30 cellular contexts compared by ENCODE assay signal in genomic region chrX:127762663-127763062, GRCh38.
DNase-seq lines count a peak whose midpoint lies in the region; ATAC-seq, FAIRE-seq and TF ChIP-seq lines count a peak whose summit lies in the region.
"Had no signal": no experiment of that assay in that cellular context is flagged by ENCODE, and none has a peak within 500 bp of the region (broad histone marks: within the 10 kb centered on the region; RNA-seq: fewer than 3 reads in every experiment).

No MANE protein-coding gene starts in this region.

- H3K9me3 ChIP-seq in endothelial cell of umbilical vein (replicated peaks; ENCODE audit: control insufficient read depth, insufficient read depth, low read length) (no peaks in the 10 kb centered on the region), neural cell (ENCODE audit: low read length) (no peaks in the 10 kb centered on the region)
- H3K9me3 ChIP-seq: A549; BE2C; BLaER1; BLaER1 treated with 17β-estradiol and CSF1 and Interleukin-3, amounts not matched to agents 10 nM and 100 nM; Caco-2 had no signal

- BruUV-seq in endothelial cell of umbilical vein (replicated peaks; lab: Mats Ljungman, UMichigan), result no TSS peak

- H3K79me2 ChIP-seq in endothelial cell of umbilical vein (ENCODE audit: control insufficient read depth, insufficient read depth, low read length), result no peaks in the 10 kb centered on the region
- no peaks in the 10 kb centered on the region for H3K79me2 ChIP-seq in neural cell (replicated peaks; ENCODE audit: insufficient read depth, low read length)

- TF ChIP-seq POLR2A in endothelial cell of umbilical vein (IDR thresholded peaks at IDR 0.05; ENCODE audit: low read depth, low read length), result no peak

- no peaks in the 10 kb centered on the region for H3K4me1 ChIP-seq in endothelial cell of umbilical vein (ENCODE audit: control insufficient read depth, extremely low read depth, insufficient read depth, low read length)
- H3K4me1 ChIP-seq: A549; BE2C; BLaER1; BLaER1 treated with 17β-estradiol and CSF1 and Interleukin-3, amounts not matched to agents 10 nM and 100 nM; Caco-2 had no signal

- TF ChIP-seq CTCF in endothelial cell of umbilical vein (IDR thresholded peaks at IDR 0.05; ENCODE audit: extremely low read depth in 1 of 2, insufficient read depth in 1 of 2, low read depth in 1 of 2, low read length in 2 of 2) (no peak), neural cell (IDR thresholded peaks at IDR 0.05; ENCODE audit: poor library complexity, severe bottlenecking) (no peak)

- dilution Hi-C loops in endothelial cell of umbilical vein (cut with MboI; ENCODE audit: extremely low pct_ligation_motif_present, low sequenced_read_pairs), result no loop called here

- H3K9me2 ChIP-seq in neural cell (ENCODE audit: insufficient read depth, low read length), result no peaks in the 10 kb centered on the region

- H3K36me3 ChIP-seq in endothelial cell of umbilical vein (ENCODE audit: control insufficient read depth in 2 of 2, extremely low read depth in 1 of 2, insufficient read depth in 2 of 2, low read length in 2 of 2) (no peaks in the 10 kb centered on the region), neural cell (ENCODE audit: insufficient read depth, low read length) (no peaks in the 10 kb centered on the region)
- H3K36me3 ChIP-seq: BE2C; BLaER1; BLaER1 treated with 17β-estradiol and CSF1 and Interleukin-3, amounts not matched to agents 10 nM and 100 nM had no signal

- H3K27me3 ChIP-seq in endothelial cell of umbilical vein (ENCODE audit: control insufficient read depth in 2 of 2, insufficient read depth in 2 of 2, low read length in 2 of 2) (no peaks in the 10 kb centered on the region), neural cell (ENCODE audit: insufficient read depth, low read depth, low read length) (no peaks in the 10 kb centered on the region)
- H3K27me3 ChIP-seq: BE2C had no signal

- H3K27ac ChIP-seq in endothelial cell of umbilical vein (ENCODE audit: insufficient read depth, low read depth, low read length), result no peak overlapping the region
- no peak overlapping the region for H3K27ac ChIP-seq in neural cell (ENCODE audit: low read length)
- H3K27ac ChIP-seq: 22Rv1; A549; BLaER1; BLaER1 treated with 17β-estradiol and CSF1 and Interleukin-3, amounts not matched to agents 10 nM and 100 nM; C4-2B had no signal

- H3K4me2 ChIP-seq in endothelial cell of umbilical vein (ENCODE audit: insufficient read depth, low read length), result no peak overlapping the region
- H3K4me2 ChIP-seq in neural cell (ENCODE audit: low read length), result no peak overlapping the region
- H3K4me2 ChIP-seq: A549; BLaER1; BLaER1 treated with 17β-estradiol and CSF1 and Interleukin-3, amounts not matched to agents 10 nM and 100 nM had no signal

- DNase-seq in endothelial cell of umbilical vein (ENCODE audit: low read depth, low spot score) (no peak), sciatic nerve (ENCODE audit: low spot score) (no peak)
- DNase-seq: 8988T; ACHN; AML-193; BE2C; C1 segment of cervical spinal cord; Caco-2; Calu3; CD4-positive, alpha-beta memory T cell; CD4-positive, alpha-beta T cell; CD4-positive, CD25-positive, alpha-beta regulatory T cell; CD8-positive, alpha-beta memory T cell; CD8-positive, alpha-beta T cell; COR-L47; DMS 273 treated with DMSO at 0.1 percent for 48 hours; DMS153; DMS53; DMS79; DMS79 treated with DMSO at 0.1 percent for 48 hours; DND-41; EL had no signal

- TF ChIP-seq EP300 in neural cell (conservative IDR thresholded peaks at IDR 0.05; ENCODE audit: poor library complexity, severe bottlenecking), result peak; percentile 87

- H2AFZ ChIP-seq in endothelial cell of umbilical vein (ENCODE audit: low read depth, low read length), result no peak overlapping the region
- H2AFZ ChIP-seq in neural cell (ENCODE audit: low read depth, low read length), result no peak overlapping the region

- ATAC-seq in sciatic nerve, result no peak
- ATAC-seq in GM18868 (IDR thresholded peaks at IDR 0.05; ENCODE audit: unreplicated experiment), result no peak
- ATAC-seq: A549; CD8-positive, alpha-beta T cell had no signal

- peak; percentile 55 for FAIRE-seq in endothelial cell of umbilical vein (lab: Jason Lieb, UNC)
- FAIRE-seq: A549, D721Med had no signal

- no peak for TF ChIP-seq RAD21 in neural cell (conservative IDR thresholded peaks at IDR 0.05)

- H3K9ac ChIP-seq in endothelial cell of umbilical vein (replicated peaks; ENCODE audit: extremely low read depth, insufficient read depth, low read length), result no peak overlapping the region
- H3K9ac ChIP-seq in neural cell (ENCODE audit: low read length), result no peak overlapping the region
- H3K9ac ChIP-seq: BLaER1; BLaER1 treated with 17β-estradiol and CSF1 and Interleukin-3, amounts not matched to agents 10 nM and 100 nM had no signal

- CTCF ChIA-PET in endothelial cell of umbilical vein (lab: Charles Lee), result no interaction called here

- no peaks in the 10 kb centered on the region for H4K20me1 ChIP-seq in endothelial cell of umbilical vein (replicated peaks; ENCODE audit: control insufficient read depth, extremely low read depth, insufficient read depth, low read length)
- H4K20me1 ChIP-seq in neural cell (ENCODE audit: insufficient read depth), result no peaks in the 10 kb centered on the region

- no peaks in the 10 kb centered on the region for H3K9me1 ChIP-seq in endothelial cell of umbilical vein (replicated peaks; ENCODE audit: control insufficient read depth, extremely low read depth, insufficient read depth, low read length)

- POLR2A ChIA-PET in endothelial cell of umbilical vein (lab: Charles Lee), result no interaction called here

- H3F3A ChIP-seq in neural cell (ENCODE audit: insufficient read depth, low read length, poor library complexity, severe bottlenecking), result no peaks in the 10 kb centered on the region

- H3K4me3 ChIP-seq in endothelial cell of umbilical vein (replicated peaks in 1 of 3; ENCODE audit: insufficient read depth in 1 of 3, low read depth in 1 of 3, low read length in 3 of 3) (no peak overlapping the region), neural cell (ENCODE audit: low read length) (no peak overlapping the region)
- H3K4me3 ChIP-seq: A549; BLaER1; BLaER1 treated with 17β-estradiol and CSF1 and Interleukin-3, amounts not matched to agents 10 nM and 100 nM had no signal

- intact Hi-C loops in endothelial cell of umbilical vein (cut with micrococcal nuclease) (no loop called here), sciatic nerve (cut with DNase I) (no loop called here)

TF ChIP-seq in endothelial cell of umbilical vein, 7 proteins besides CTCF, POLR2A, EP300 and RAD21:
- TF ChIP-seq EZH2 (IDR thresholded peaks at IDR 0.05; ENCODE audit: borderline replicate concordance, low read depth, low read length, severe bottlenecking), result no peak
- no peak for TF ChIP-seq JUN (IDR thresholded peaks at IDR 0.05; ENCODE audit: borderline replicate concordance, insufficient read depth, insufficient read length, low read depth)
- no peak for TF ChIP-seq FOS (IDR thresholded peaks at IDR 0.05; ENCODE audit: borderline replicate concordance, insufficient read depth, low read length)
- no peak for TF ChIP-seq MYC (IDR thresholded peaks at IDR 0.05; ENCODE audit: low read depth, low read length)
- TF ChIP-seq MAX (IDR thresholded peaks at IDR 0.05; ENCODE audit: insufficient read depth, insufficient read length), result no peak
- no peak for TF ChIP-seq POLR2AphosphoS5 (IDR thresholded peaks at IDR 0.05; ENCODE audit: insufficient read depth, low read depth, low read length)
- no peak for TF ChIP-seq GATA2 (IDR thresholded peaks at IDR 0.05; ENCODE audit: insufficient read depth, insufficient read length, low read depth, low read length)

TF ChIP-seq in neural cell, 6 proteins besides CTCF, POLR2A, EP300 and RAD21:
- no peak for TF ChIP-seq SMC3 (conservative IDR thresholded peaks at IDR 0.05; ENCODE audit: poor library complexity)
- peak; percentile 64 for TF ChIP-seq POLR2AphosphoS5 (IDR thresholded peaks at IDR 0.05)
- TF ChIP-seq REST (IDR thresholded peaks at IDR 0.05; ENCODE audit: borderline replicate concordance), result no peak
